In genomic region chr9:15069106-15069505, GRCh38 we compare ENCODE assay signal across 30 cellular contexts.
"Had no signal": no experiment of that assay in that cellular context is flagged by ENCODE, and none has a peak within 500 bp of the region (broad histone marks: within the 10 kb centered on the region; RNA-seq: fewer than 3 reads in every experiment).

No MANE protein-coding gene starts in this region.

- H3K27ac ChIP-seq: adrenal gland, body of pancreas, epithelial cell of prostate, esophagus squamous epithelium, gastroesophageal sphincter, heart right ventricle, hepatocyte had no signal

- H3K79me2 ChIP-seq: hepatocyte had no signal

- DNase-seq: activated CD4-positive, alpha-beta memory T cell treated with anti-CD3 and anti-CD28 coated beads for 36 hours; activated CD4-positive, alpha-beta T cell treated with anti-CD3 and anti-CD28 coated beads for 36 hours; activated CD4-positive, alpha-beta T cell treated with anti-CD3 and anti-CD28 coated beads, Interleukin-2, amount 10 ng/mL, durations not matched to agents 24 days and 14 days; activated CD4-positive, CD25-positive, alpha-beta regulatory T cell; activated CD4-positive, CD25-positive, alpha-beta regulatory T cell treated with anti-CD3 and anti-CD28 coated beads, Interleukin-2, amount 50 U/mL, for 72 hours; activated CD8-positive, alpha-beta memory T cell treated with anti-CD3 and anti-CD28 coated beads, Interleukin-2, amount 10 ng/mL, durations not matched to agents 7 days and 5 days; activated CD8-positive, alpha-beta memory T cell treated with anti-CD3 and anti-CD28 coated beads, Interleukin-2, amount 50 U/mL, for 4 hours; activated CD8-positive, alpha-beta T cell treated with anti-CD3 and anti-CD28 coated beads, Interleukin-2, amount 10 ng/mL, durations not matched to agents 7 days and 5 days; activated effector memory CD4-positive, alpha-beta T cell treated with anti-CD3 and anti-CD28 coated beads, Interleukin-2, amount 50 U/mL, for 16 hours; activated naive CD4-positive, alpha-beta T cell treated with anti-CD3 and anti-CD28 coated beads for 36 hours; activated naive CD8-positive, alpha-beta T cell treated with anti-CD3 and anti-CD28 coated beads for 36 hours; activated naive CD8-positive, alpha-beta T cell treated with anti-CD3 and anti-CD28 coated beads, Interleukin-2, amount 50 U/mL, for 24 hours; activated T-cell treated with anti-CD3 and anti-CD28 coated beads, Interleukin-2, amount 50 U/mL, for 1 hour; activated T-cell treated with anti-CD3 and anti-CD28 coated beads, Interleukin-2, amount 50 U/mL, for 48 hours; adrenal gland; amygdala; aorta; body of pancreas; caudate nucleus; cortex of kidney; dermis blood vessel endothelial cell; effector CD4-positive, alpha-beta T cell; effector memory CD8-positive, alpha-beta T cell; esophagus squamous epithelium; foreskin melanocyte; heart right ventricle; T-helper 2 cell had no signal

- H3K4me3 ChIP-seq: adrenal gland, body of pancreas, esophagus squamous epithelium, gastroesophageal sphincter, heart right ventricle, hepatocyte had no signal

- ATAC-seq: activated CD4-positive, alpha-beta T cell treated with anti-CD3 and anti-CD28 coated beads for 36 hours; activated CD8-positive, alpha-beta memory T cell treated with anti-CD3 and anti-CD28 coated beads, Interleukin-2, amount 10 ng/mL, durations not matched to agents 7 days and 5 days; activated CD8-positive, alpha-beta T cell treated with anti-CD3 and anti-CD28 coated beads, Interleukin-2, amount 10 ng/mL, durations not matched to agents 7 days and 5 days; activated naive CD8-positive, alpha-beta T cell treated with anti-CD3 and anti-CD28 coated beads, Interleukin-2, amount 50 U/mL, for 24 hours; body of pancreas; effector memory CD8-positive, alpha-beta T cell; gastroesophageal sphincter; heart right ventricle had no signal

- H3K9me3 ChIP-seq: adrenal gland, body of pancreas, esophagus squamous epithelium, gastroesophageal sphincter had no signal

- H3K36me3 ChIP-seq: adrenal gland, esophagus squamous epithelium, gastroesophageal sphincter, heart right ventricle had no signal

- H3K4me1 ChIP-seq: adrenal gland, body of pancreas, esophagus squamous epithelium, gastroesophageal sphincter, heart right ventricle had no signal

- H3K4me2 ChIP-seq: hepatocyte had no signal

- H3K27me3 ChIP-seq: adrenal gland, body of pancreas, esophagus squamous epithelium, gastroesophageal sphincter, heart right ventricle, hepatocyte had no signal
